ENCODE assay signal across 8 cellular contexts in the genomic region with DNA sequence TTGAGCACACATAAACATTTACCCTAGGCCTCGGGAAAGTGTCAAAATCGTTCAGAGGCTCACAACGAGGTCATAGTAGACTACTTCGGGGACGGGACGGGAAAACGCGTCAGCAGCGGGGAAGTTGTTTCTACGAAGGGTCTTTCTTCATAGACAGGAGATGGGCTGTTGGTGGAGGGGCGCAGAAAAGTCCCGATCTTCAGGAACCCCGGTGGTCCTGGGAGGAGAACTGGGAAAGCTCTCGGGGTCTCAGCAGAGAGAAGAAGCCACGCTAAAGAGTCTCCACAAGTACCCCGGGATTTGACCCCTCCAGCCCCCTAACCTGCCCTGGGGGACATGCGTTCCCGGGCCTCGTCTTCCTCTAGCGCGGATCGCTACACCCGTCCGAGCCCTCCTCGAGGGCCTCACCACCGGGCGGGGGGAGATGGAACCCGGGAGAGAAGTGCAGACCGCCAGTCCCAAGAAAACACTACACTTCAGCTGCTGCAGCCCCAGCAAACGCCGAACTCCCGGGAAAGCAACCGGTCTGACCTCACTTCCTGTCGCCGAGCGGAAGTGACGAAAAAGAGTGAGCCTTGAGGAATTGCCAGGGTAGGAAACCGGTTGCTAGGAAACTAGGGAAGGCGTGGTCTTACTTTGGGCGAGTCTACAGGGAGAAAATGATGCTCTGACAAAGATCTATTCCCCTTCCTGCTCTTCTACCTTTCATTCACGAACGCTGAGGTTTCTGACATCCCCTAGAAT. TPM values are rescaled to one million over a fixed set of nuclear protein-coding genes. Genes with fewer than 3 reads are reported as not detected.
A peak's percentile ranks its signal among the peaks of the same experiment; 100 is the strongest.
DNase-seq lines count a peak whose midpoint lies in the region; ATAC-seq and TF ChIP-seq lines count a peak whose summit lies in the region.

PIK3R4 (minus strand) TSS at position 534 of the 744 bp plus-strand sequence. CDS start 1,611 bp downstream, outside the sequence.

- peak within 1 kb of the TSS; percentile 98 for H3K27ac Mint-ChIP-seq in T-helper 1 cell treated with Interleukin-12 subunit alpha and Interleukin-12 subunit beta and Interleukin-4 antibody, amounts not matched to agents 30 μg/mL and 1 μg/mL, for 36 hours

- in situ Hi-C loops in GM13977 (cut with MboI; ENCODE audit: low pct_unique_long_range_greater_than_20kb, low sequenced_read_pairs, unreplicated experiment) = no loop called here

- H3K4me3 Mint-ChIP-seq in T-helper 1 cell treated with Interleukin-12 subunit alpha and Interleukin-12 subunit beta and Interleukin-4 antibody, amounts not matched to agents 30 μg/mL and 1 μg/mL, for 36 hours = peak within 1 kb of the TSS; percentile 96

- ATAC-seq in HG02884 (IDR thresholded peaks at IDR 0.05; ENCODE audit: unreplicated experiment) (peak; percentile 93), left cardiac atrium (peak; percentile 97 to 98), upper lobe of right lung (peak; percentile 95)

- H3K27me3 ChIP-seq in upper lobe of right lung = no peaks in the 10 kb centered on the region

- H3K4me1 ChIP-seq in upper lobe of right lung = peaks cover 36% of the 10 kb centered on the region

- peaks cover 39% of the 10 kb centered on the region for H3K4me1 Mint-ChIP-seq in T-helper 1 cell treated with Interleukin-12 subunit alpha and Interleukin-12 subunit beta and Interleukin-4 antibody, amounts not matched to agents 30 μg/mL and 1 μg/mL, for 36 hours (ENCODE audit: low read depth)

- no peaks in the 10 kb centered on the region for H3K9me3 Mint-ChIP-seq in T-helper 1 cell treated with Interleukin-12 subunit alpha and Interleukin-12 subunit beta and Interleukin-4 antibody, amounts not matched to agents 30 μg/mL and 1 μg/mL, for 36 hours

- peak; percentile 92 for DNase-seq in GM13977 (ENCODE audit: low spot score)
- peak; percentile 95 for DNase-seq in NCI-H1694 (lab: John Stamatoyannopoulos, UW)
- DNase-seq in amniotic stem cell (lab: John Stamatoyannopoulos, UW) = peak; percentile 96
- DNase-seq in left cardiac atrium = peak; percentile 92
- DNase-seq in posterior vena cava (ENCODE audit: low spot score) = peak; percentile 96
- DNase-seq in upper lobe of right lung = peak; percentile 91

- H3K4me3 ChIP-seq in upper lobe of right lung = peak within 1 kb of the TSS; percentile 86

- H3K27me3 Mint-ChIP-seq in T-helper 1 cell treated with Interleukin-12 subunit alpha and Interleukin-12 subunit beta and Interleukin-4 antibody, amounts not matched to agents 30 μg/mL and 1 μg/mL, for 36 hours (ENCODE audit: low read depth) = no peaks in the 10 kb centered on the region

- peaks cover 15% of the 10 kb centered on the region for H3K36me3 ChIP-seq in upper lobe of right lung

- TF ChIP-seq CTCF in GM13977 (IDR thresholded peaks at IDR 0.05; ENCODE audit: extremely low read depth, insufficient read depth, missing control alignments) (no peak), upper lobe of right lung (IDR thresholded peaks at IDR 0.05) (no peak)

- intact Hi-C loops in left cardiac atrium (cut with DNase I) = no loop called here
- intact Hi-C loops in posterior vena cava (cut with DNase I) = no loop called here
- intact Hi-C loops in upper lobe of right lung (cut with DNase I) = no loop called here

- H3K36me3 Mint-ChIP-seq in T-helper 1 cell treated with Interleukin-12 subunit alpha and Interleukin-12 subunit beta and Interleukin-4 antibody, amounts not matched to agents 30 μg/mL and 1 μg/mL, for 36 hours (ENCODE audit: low read depth) = peaks cover 8% of the 10 kb centered on the region

- H3K27ac ChIP-seq in upper lobe of right lung = peak within 1 kb of the TSS; percentile 90

- H3K9me3 ChIP-seq in upper lobe of right lung = no peaks in the 10 kb centered on the region

RNA-seq across cellular contexts. Expression of gene PIK3R4, which starts in this region (rescaled TPM):
- total RNA-seq in left cardiac atrium (10 to 100 TPM; 15.4 to 16.4 TPM), posterior vena cava (10 to 100 TPM; 26.1 to 27.9 TPM), upper lobe of right lung (32.2 TPM)

Comparison
In these comparisons a context has a peak if more than half of its experiments do, and no peak if none do; other contexts are left out.
1. Peak in every context shown above with its lines: DNase-seq, ATAC-seq, H3K4me3 ChIP-seq and H3K27ac ChIP-seq.